In the genomic region with DNA sequence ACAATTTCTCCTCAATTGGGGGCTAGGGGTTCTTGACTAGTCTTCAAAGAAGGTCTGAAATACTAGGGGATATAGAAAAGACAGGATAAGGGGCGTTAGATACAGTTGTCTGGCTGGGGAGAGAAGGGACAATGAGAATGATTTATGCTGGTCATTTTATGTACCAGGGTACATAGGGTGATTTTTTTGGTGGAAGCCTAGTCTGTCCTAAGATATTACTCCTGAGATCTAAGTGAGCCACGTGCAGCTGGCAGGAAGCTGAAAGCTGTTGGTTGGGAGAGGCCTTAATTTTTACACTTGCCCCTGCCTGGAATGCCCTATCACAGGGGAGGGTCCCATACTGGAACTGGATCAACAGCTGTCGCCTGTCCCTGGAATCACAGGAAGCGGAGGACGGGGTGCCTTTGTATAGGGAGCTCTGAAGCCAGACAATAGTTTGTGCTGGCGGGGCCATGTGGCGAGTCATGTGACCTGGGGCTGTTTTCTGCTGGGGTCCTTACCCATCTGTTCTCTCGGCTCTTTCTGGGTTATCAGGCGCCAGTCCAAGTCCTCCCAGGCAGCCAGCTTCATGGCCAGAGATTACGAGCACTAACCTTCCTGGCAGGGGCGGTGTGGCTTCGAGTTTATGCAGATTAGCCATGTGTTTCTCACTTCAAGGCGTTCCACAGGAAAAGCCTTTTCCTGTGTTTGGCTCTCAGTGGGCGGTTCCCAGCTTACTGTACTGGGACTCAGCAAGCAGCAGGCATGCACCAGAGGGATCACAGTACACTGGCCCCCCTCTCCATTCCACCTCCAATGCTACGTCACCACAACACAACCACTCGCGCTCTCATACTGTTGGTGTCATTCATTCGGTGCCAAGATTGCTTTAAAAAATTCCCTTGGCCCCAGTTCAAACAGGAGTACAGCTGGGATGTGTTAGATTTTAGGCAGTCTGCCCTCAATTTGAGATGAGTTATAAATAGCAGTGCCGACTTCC, we compare ENCODE assay signal across 8 cellular contexts. TPM values are rescaled to one million over a fixed set of nuclear protein-coding genes. Genes with fewer than 3 reads are reported as not detected.
DNase-seq lines count a peak whose midpoint lies in the region; ATAC-seq, FAIRE-seq and TF ChIP-seq lines count a peak whose summit lies in the region.

No MANE protein-coding gene starts in this region.

- H3K4me1 Mint-ChIP-seq in astrocyte (ENCODE audit: low read depth, unreplicated experiment): peaks cover 71% of the 10 kb centered on the region

- peak overlapping the region; percentile 33; the same call in 1 of the 2 replicates for H3K4me2 ChIP-seq in KMS-11
- H3K4me2 ChIP-seq in astrocyte (ENCODE audit: low read length): peak overlapping the region; percentile 70
- peak overlapping the region; percentile 39 for H3K4me2 ChIP-seq in parathyroid adenoma (ENCODE audit: low read length)

- DNase-seq in COLO668 (lab: John Stamatoyannopoulos, UW; ENCODE audit: unreplicated experiment) (peak; percentile 83), SK-MEL-5 (ENCODE audit: low read depth, low spot score) (peak; percentile 61), astrocyte (ENCODE audit: low read depth) (peak; percentile 99), left cardiac atrium (peak; percentile 92)
- no peak for DNase-seq in activated CD4-positive, CD25-positive, alpha-beta regulatory T cell treated with anti-CD3 and anti-CD28 coated beads, Interleukin-2, amount 50 U/mL, for 72 hours

- ATAC-seq in left cardiac atrium (peak; percentile 97 to 98), HG03108 (IDR thresholded peaks at IDR 0.05; ENCODE audit: unreplicated experiment) (no peak)

- FAIRE-seq in astrocyte (lab: Jason Lieb, UNC): no peak

- H3K27me3 ChIP-seq in KMS-11 (ENCODE audit: insufficient read depth, low read depth) (no peaks in the 10 kb centered on the region), astrocyte (ENCODE audit: insufficient read depth, low read length) (no peaks in the 10 kb centered on the region), parathyroid adenoma (ENCODE audit: control insufficient read depth, insufficient read depth, low read length) (no peaks in the 10 kb centered on the region)

- H3K27me3 Mint-ChIP-seq in astrocyte (ENCODE audit: low read depth, unreplicated experiment): no peaks in the 10 kb centered on the region

- H3K9me3 Mint-ChIP-seq in astrocyte (ENCODE audit: unreplicated experiment): no peaks in the 10 kb centered on the region

- peak overlapping the region; percentile 79 for H3K27ac Mint-ChIP-seq in astrocyte (ENCODE audit: unreplicated experiment)

- no peak overlapping the region for H2AFZ ChIP-seq in KMS-11 (ENCODE audit: low read depth)
- H2AFZ ChIP-seq in astrocyte (ENCODE audit: low read depth, low read length): no peak overlapping the region
- no peak overlapping the region for H2AFZ ChIP-seq in parathyroid adenoma

- H3K4me3 ChIP-seq in KMS-11 (IDR thresholded peaks at IDR 0.05; ENCODE audit: insufficient read depth, low read depth, low read length) (no peak overlapping the region), astrocyte (ENCODE audit: insufficient read depth, low read depth, low read length) (no peak overlapping the region), parathyroid adenoma (ENCODE audit: low read depth, low read length) (peak overlapping the region; percentile 29)

- peak overlapping the region; percentile 71 for H3K4me3 Mint-ChIP-seq in astrocyte (ENCODE audit: unreplicated experiment)

- no peaks in the 10 kb centered on the region for H3K9me3 ChIP-seq in astrocyte (ENCODE audit: insufficient read depth, low read depth, low read length)
- H3K9me3 ChIP-seq in parathyroid adenoma (ENCODE audit: control insufficient read depth, low read length): no peaks in the 10 kb centered on the region

- no peak for TF ChIP-seq CTCF in KMS-11 (conservative IDR thresholded peaks at IDR 0.05; ENCODE audit: low read depth, low read length)
- TF ChIP-seq CTCF in astrocyte (IDR thresholded peaks at IDR 0.05; ENCODE audit: insufficient read depth, low read depth, low read length): no peak
- no peak for TF ChIP-seq CTCF in parathyroid adenoma (IDR thresholded peaks at IDR 0.05)

- no peak overlapping the region for H3K9ac ChIP-seq in KMS-11
- peak overlapping the region; percentile 40 for H3K9ac ChIP-seq in astrocyte (ENCODE audit: low read length)
- no peak overlapping the region for H3K9ac ChIP-seq in parathyroid adenoma

- H3K79me2 ChIP-seq in KMS-11 (ENCODE audit: insufficient read depth, low read depth) (peaks cover 100% of the 10 kb centered on the region), astrocyte (ENCODE audit: insufficient read depth, low read length) (peaks cover 98% of the 10 kb centered on the region), parathyroid adenoma (peaks cover 45% of the 10 kb centered on the region)

- H3K36me3 Mint-ChIP-seq in astrocyte (ENCODE audit: low read depth, unreplicated experiment): peaks cover 3% of the 10 kb centered on the region

- 0 out of 2 replicates have a peak, but pooled peaks cover 4% of the 10 kb centered on the region for H3K36me3 ChIP-seq in KMS-11 (ENCODE audit: insufficient read depth)
- H3K36me3 ChIP-seq in astrocyte (ENCODE audit: insufficient read depth, low read length): no peaks in the 10 kb centered on the region
- H3K36me3 ChIP-seq in parathyroid adenoma (ENCODE audit: control insufficient read depth, insufficient read depth, low read length): no peaks in the 10 kb centered on the region

- intact Hi-C loops in left cardiac atrium (cut with DNase I): no loop called here

- H3K4me1 ChIP-seq in KMS-11 (ENCODE audit: low read depth, poor library complexity, severe bottlenecking) (peaks cover 99% of the 10 kb centered on the region), astrocyte (ENCODE audit: insufficient read depth, low read length) (peaks cover 31% of the 10 kb centered on the region), parathyroid adenoma (peaks cover 7% of the 10 kb centered on the region)

- H4K20me1 ChIP-seq in KMS-11 (ENCODE audit: insufficient read depth): peaks cover 81% of the 10 kb centered on the region
- peaks cover 98% of the 10 kb centered on the region for H4K20me1 ChIP-seq in astrocyte (ENCODE audit: insufficient read depth, low read length)

- H3K27ac ChIP-seq in KMS-11 (no peak overlapping the region), astrocyte (ENCODE audit: low read depth, low read length) (peak overlapping the region; percentile 56), parathyroid adenoma (peak overlapping the region; percentile 32)

- in situ Hi-C loops in SK-MEL-5 (cut with HindIII; ENCODE audit: low pct_unique_long_range_greater_than_20kb, low sequenced_read_pairs): no loop called here

RNA-seq across cellular contexts. Expression of gene ARID1A, which starts 27.5 kb away (rescaled TPM):
- 11.1 and 11.2 TPM in 2 replicates for total RNA-seq in SK-MEL-5 (2014; rRNA removed; shearing (Covaris generic))
- polyA plus RNA-seq in SK-MEL-5 (2015; cell fraction: cytosol; rRNA removed): 39.6 and 47.4 TPM in 2 replicates
- polyA plus RNA-seq in SK-MEL-5 (2015; cell fraction: nucleus; rRNA removed): 26.5 and 30.0 TPM in 2 replicates
- total RNA-seq in astrocyte (72.3 and 85.1 TPM in 2 replicates), left cardiac atrium (10 to 100 TPM; 34.5 to 38.5 TPM)
